In genomic region chr18:57052759-57053158, GRCh38 we compare ENCODE assay signal across 12 cellular contexts.
A peak's percentile ranks its signal among the peaks of the same experiment; 100 is the strongest.
DNase-seq lines count a peak whose midpoint lies in the region; ATAC-seq and TF ChIP-seq lines count a peak whose summit lies in the region.
"Had no signal": no experiment of that assay in that cellular context is flagged by ENCODE, and none has a peak within 500 bp of the region (broad histone marks: within the 10 kb centered on the region; RNA-seq: fewer than 3 reads in every experiment).

No MANE protein-coding gene starts in this region.

- DNase-seq in left lobe of liver (ENCODE audit: low spot score) = peak; percentile 62
- DNase-seq in mucosa of gallbladder (ENCODE audit: low spot score) = peak; percentile 54
- no peak for DNase-seq in uterus
- no peak for DNase-seq in NCI-H187 (lab: John Stamatoyannopoulos, UW)
- DNase-seq in stimulated activated CD4-positive, alpha-beta T cell treated with anti-CD3 and anti-CD28 coated beads, Interleukin-4, amount 100 ng/mL, for 24 hours = no peak
- DNase-seq: C1 segment of cervical spinal cord; CD4-positive, alpha-beta T cell; DMS 273 treated with DMSO at 0.1 percent for 48 hours; GM23248 had no signal

- H3K27me3 ChIP-seq in OCI-LY3 (ENCODE audit: low read depth, low read length) (no peaks in the 10 kb centered on the region), uterus (no peaks in the 10 kb centered on the region)

- peak overlapping the region; percentile 3; the same call in 1 of the 2 replicates for H2AFZ ChIP-seq in OCI-LY3 (ENCODE audit: low read depth, low read length)
- H2AFZ ChIP-seq: GM23248 had no signal

- H3K9ac ChIP-seq in OCI-LY3 (ENCODE audit: low read length) = peak overlapping the region; percentile 73
- H3K9ac ChIP-seq: GM23248 had no signal

- TF ChIP-seq CTCF in OCI-LY3 (IDR thresholded peaks at IDR 0.05; ENCODE audit: low read depth, low read length) (no peak), uterus (IDR thresholded peaks at IDR 0.05) (no peak)

- H3K27ac ChIP-seq in OCI-LY3 (ENCODE audit: low read length) (peak overlapping the region; percentile 88), uterus (no peak overlapping the region)
- H3K27ac ChIP-seq: GM23248 had no signal

- H3K36me3 ChIP-seq in OCI-LY3 (replicated peaks; ENCODE audit: low read depth, low read length) (peaks cover 32% of the 10 kb centered on the region), uterus (no peaks in the 10 kb centered on the region)

- H3K4me2 ChIP-seq in OCI-LY3 (ENCODE audit: low read length) = peak overlapping the region; percentile 54

- peaks cover 21% of the 10 kb centered on the region for H3K9me3 ChIP-seq in OCI-LY3 (ENCODE audit: insufficient read depth, low read length)
- no peaks in the 10 kb centered on the region for H3K9me3 ChIP-seq in uterus

- H3K79me2 ChIP-seq in OCI-LY3 (ENCODE audit: low read length) = no peaks in the 10 kb centered on the region

- ATAC-seq in left lobe of liver (peak; percentile 83), HG02840 (IDR thresholded peaks at IDR 0.05; ENCODE audit: low FRiP score, unreplicated experiment) (no peak)
- ATAC-seq: HCT116 had no signal

- H3K4me3 ChIP-seq in OCI-LY3 (ENCODE audit: low read length) (peak overlapping the region; percentile 2; the same call in 1 of the 2 replicates), uterus (no peak overlapping the region)
- H3K4me3 ChIP-seq: GM23248 had no signal

- intact Hi-C loops in uterus (cut with DNase I; ENCODE audit: low total_unique reads) = no loop called here

- peaks cover 78% of the 10 kb centered on the region for H3K4me1 ChIP-seq in OCI-LY3 (ENCODE audit: low read length)
- no peaks in the 10 kb centered on the region for H3K4me1 ChIP-seq in uterus

- TF ChIP-seq POLR2A in uterus (IDR thresholded peaks at IDR 0.05) = no peak

- H4K20me1 ChIP-seq in OCI-LY3 (ENCODE audit: insufficient read depth, low read length) = no peaks in the 10 kb centered on the region

Comparison
In these comparisons a context has a peak if more than half of its experiments do, and no peak if none do; other contexts are left out.
1. DNase-seq: peak in left lobe of liver (single experiment) and mucosa of gallbladder (single experiment); none in uterus (0 of 2), NCI-H187 (0 of 2) and stimulated activated CD4-positive, alpha-beta T cell treated with anti-CD3 and anti-CD28 coated beads, Interleukin-4, amount 100 ng/mL, for 24 hours (single experiment).